In genomic region chr6:36655073-36655847, GRCh38 we compare ENCODE assay signal across 19 cellular contexts. TPM values are rescaled to one million over a fixed set of nuclear protein-coding genes. Genes with fewer than 3 reads are reported as not detected.
"Had no signal": no experiment of that assay in that cellular context is flagged by ENCODE, and none has a peak within 500 bp of the region (broad histone marks: within the 10 kb centered on the region; RNA-seq: fewer than 3 reads in every experiment).

No MANE protein-coding gene starts in this region.

- H3K27me3 ChIP-seq: brain microvascular endothelial cell had no signal

- H3K36me3 ChIP-seq: brain microvascular endothelial cell, esophagus muscularis mucosa had no signal

- H3K27ac Mint-ChIP-seq: activated naive CD8-positive, alpha-beta T cell treated with anti-CD3 and anti-CD28 coated beads, Interleukin-2, amount 10 ng/mL, durations not matched to agents 7 days and 5 days; natural killer cell had no signal

- H3K27ac ChIP-seq: brain microvascular endothelial cell, coronary artery, esophagus muscularis mucosa, skin epidermis had no signal

- H3K9me3 Mint-ChIP-seq: activated naive CD8-positive, alpha-beta T cell treated with anti-CD3 and anti-CD28 coated beads, Interleukin-2, amount 10 ng/mL, durations not matched to agents 7 days and 5 days; central memory CD8-positive, alpha-beta T cell; natural killer cell had no signal

- DNase-seq: activated CD4-positive, CD25-positive, alpha-beta regulatory T cell treated with anti-CD3 and anti-CD28 coated beads, Interleukin-2, amount 50 U/mL, for 72 hours; activated naive CD4-positive, alpha-beta T cell; activated naive CD8-positive, alpha-beta T cell treated with anti-CD3 and anti-CD28 coated beads, Interleukin-2, amount 10 ng/mL, durations not matched to agents 7 days and 5 days; activated T-cell treated with anti-CD3 and anti-CD28 coated beads for 4 hours; brain microvascular endothelial cell; effector CD4-positive, alpha-beta T cell; kidney glomerular epithelial cell; mesenchymal stem cell; natural killer cell; nucleus accumbens; right cardiac atrium; stimulated activated CD4-positive, alpha-beta T cell treated with anti-CD3 and anti-CD28 coated beads, Interleukin-4, amount 100 ng/mL, for 4 hours; stimulated activated CD8-positive, alpha-beta memory T cell treated with anti-CD3 and anti-CD28 coated beads, Interleukin-4, amount 100 ng/mL, for 48 hours; stimulated activated naive CD4-positive, alpha-beta T cell treated with Interleukin-2 at 50 U/mL for 16 hours had no signal

- H3K4me3 Mint-ChIP-seq: activated naive CD8-positive, alpha-beta T cell treated with anti-CD3 and anti-CD28 coated beads, Interleukin-2, amount 10 ng/mL, durations not matched to agents 7 days and 5 days; central memory CD8-positive, alpha-beta T cell; natural killer cell had no signal

- H3K4me3 ChIP-seq: coronary artery, esophagus muscularis mucosa, skin epidermis had no signal

- H3K9me3 ChIP-seq: esophagus muscularis mucosa had no signal

- H3K4me1 Mint-ChIP-seq: central memory CD8-positive, alpha-beta T cell; natural killer cell had no signal

- H3K36me3 Mint-ChIP-seq: activated naive CD8-positive, alpha-beta T cell treated with anti-CD3 and anti-CD28 coated beads, Interleukin-2, amount 10 ng/mL, durations not matched to agents 7 days and 5 days; natural killer cell had no signal

RNA-seq across cellular contexts. Expression of gene RAB44, which starts 42.4 kb away (rescaled TPM):
- total RNA-seq: activated naive CD8-positive, alpha-beta T cell treated with anti-CD3 and anti-CD28 coated beads, Interleukin-2, amount 10 ng/mL, durations not matched to agents 7 days and 5 days; fibroblast of villous mesenchyme had no signal
